8 cellular contexts compared by ENCODE assay signal in the genomic region with DNA sequence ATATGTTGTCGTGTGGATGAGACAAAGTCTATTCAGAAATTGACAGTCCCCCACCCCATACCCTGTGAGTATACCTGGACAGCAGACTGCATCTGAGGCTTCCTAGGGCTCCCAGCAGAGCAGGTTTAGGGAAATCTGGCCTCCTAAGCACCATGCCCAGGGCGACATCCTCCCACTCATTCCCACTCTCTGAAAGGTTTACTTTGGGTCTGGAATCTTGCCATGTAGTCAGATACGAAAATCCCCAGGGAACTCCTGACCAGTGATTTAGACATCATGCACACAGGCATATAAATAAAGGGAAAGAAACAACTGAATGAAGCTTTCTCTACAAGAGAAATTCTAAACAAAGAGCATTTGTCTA. TPM values are rescaled to one million over a fixed set of nuclear protein-coding genes. Genes with fewer than 3 reads are reported as not detected.
DNase-seq lines count a peak whose midpoint lies in the region; ATAC-seq lines count a peak whose summit lies in the region.

No MANE protein-coding gene starts in this region.

- no peak overlapping the region for H3K27ac Mint-ChIP-seq in activated naive CD8-positive, alpha-beta T cell
- no peak overlapping the region for H3K27ac Mint-ChIP-seq in activated naive CD8-positive, alpha-beta T cell treated with anti-CD3 and anti-CD28 coated beads, Interleukin-2, amount 50 U/mL, for 24 hours

- H3K4me3 ChIP-seq in aorta (ENCODE audit: low read length in 2 of 2) = peak overlapping the region; percentile 83 to 90

- no peak for ATAC-seq in activated naive CD8-positive, alpha-beta T cell treated with anti-CD3 and anti-CD28 coated beads, Interleukin-2, amount 50 U/mL, for 24 hours
- ATAC-seq in aorta (ENCODE audit: low FRiP score) = peak; percentile 45
- ATAC-seq in HG02973 (IDR thresholded peaks at IDR 0.05; ENCODE audit: unreplicated experiment) = no peak

- 4 to 5% methylated on average over 3 of the region's 3 CpGs for WGBS in aorta, 2 donors

- peak overlapping the region; percentile 82 for H3K27ac ChIP-seq in layer of hippocampus (ENCODE audit: low read depth, low read length)
- H3K27ac ChIP-seq in aorta (ENCODE audit: low read depth in 1 of 2, low read length in 2 of 2) = no peak overlapping the region

- H3K9me3 Mint-ChIP-seq in activated naive CD8-positive, alpha-beta T cell (ENCODE audit: low read depth) = no peaks in the 10 kb centered on the region
- no peaks in the 10 kb centered on the region for H3K9me3 Mint-ChIP-seq in activated naive CD8-positive, alpha-beta T cell treated with anti-CD3 and anti-CD28 coated beads, Interleukin-2, amount 50 U/mL, for 24 hours

- H3K4me3 Mint-ChIP-seq in activated naive CD8-positive, alpha-beta T cell = peak overlapping the region; percentile 65
- no peak overlapping the region for H3K4me3 Mint-ChIP-seq in activated naive CD8-positive, alpha-beta T cell treated with anti-CD3 and anti-CD28 coated beads, Interleukin-2, amount 50 U/mL, for 24 hours

- DNase-seq in activated naive CD8-positive, alpha-beta T cell treated with anti-CD3 and anti-CD28 coated beads, Interleukin-2, amount 50 U/mL, for 24 hours = no peak
- DNase-seq in astrocyte of the hippocampus (ENCODE audit: low read depth, low spot score) = peak; percentile 74
- DNase-seq in aorta = no peak
- DNase-seq in RPMI8226 = no peak
- no peak for DNase-seq in DMS114 treated with DMSO at 0.1 percent for 48 hours (lab: John Stamatoyannopoulos, UW; ENCODE audit: unreplicated experiment)

- H3K27me3 ChIP-seq in layer of hippocampus (ENCODE audit: control insufficient read depth, insufficient read depth, low read length) (no peaks in the 10 kb centered on the region), aorta (ENCODE audit: control insufficient read depth in 1 of 2, insufficient read depth in 2 of 2, low read length in 1 of 2) (no peaks in the 10 kb centered on the region)

- no peaks in the 10 kb centered on the region for H3K36me3 ChIP-seq in aorta (ENCODE audit: control insufficient read depth in 1 of 2, insufficient read depth in 2 of 2, low read length in 1 of 2)

- intact Hi-C loops in aorta (cut with DNase I) = no loop called here

- H3K4me1 ChIP-seq in aorta (ENCODE audit: control insufficient read depth in 1 of 2, insufficient read depth in 2 of 2, low read length in 2 of 2) = no peaks in the 10 kb centered on the region

- no peaks in the 10 kb centered on the region for H3K9me3 ChIP-seq in aorta (ENCODE audit: control insufficient read depth, low read length)

- peaks cover 30% of the 10 kb centered on the region for H3K27me3 Mint-ChIP-seq in activated naive CD8-positive, alpha-beta T cell
- H3K27me3 Mint-ChIP-seq in activated naive CD8-positive, alpha-beta T cell treated with anti-CD3 and anti-CD28 coated beads, Interleukin-2, amount 50 U/mL, for 24 hours = peaks cover 43% of the 10 kb centered on the region

- H3K36me3 Mint-ChIP-seq in activated naive CD8-positive, alpha-beta T cell = no peaks in the 10 kb centered on the region
- no peaks in the 10 kb centered on the region for H3K36me3 Mint-ChIP-seq in activated naive CD8-positive, alpha-beta T cell treated with anti-CD3 and anti-CD28 coated beads, Interleukin-2, amount 50 U/mL, for 24 hours (ENCODE audit: low read depth)

- peaks cover 1% of the 10 kb centered on the region for H3K4me1 Mint-ChIP-seq in activated naive CD8-positive, alpha-beta T cell (ENCODE audit: low read depth)
- H3K4me1 Mint-ChIP-seq in activated naive CD8-positive, alpha-beta T cell treated with anti-CD3 and anti-CD28 coated beads, Interleukin-2, amount 50 U/mL, for 24 hours = no peaks in the 10 kb centered on the region

RNA-seq across cellular contexts. Expression of gene NALCN, which starts 0.7 kb away (rescaled TPM):
- 10 to 100 TPM; 11.3 to 16.2 TPM for total RNA-seq in aorta
- polyA plus RNA-seq in aorta = 1 to 10 TPM; 2.4 to 5.1 TPM

RNA-seq across cellular contexts. Expression of gene ITGBL1, which starts 35.5 kb away (rescaled TPM):
- total RNA-seq in aorta = 100 to 1,000 TPM; 110 to 121 TPM
- polyA plus RNA-seq in aorta = 100 to 1,000 TPM; 121 to 144 TPM
